15 cellular contexts compared by ENCODE assay signal in the genomic region with DNA sequence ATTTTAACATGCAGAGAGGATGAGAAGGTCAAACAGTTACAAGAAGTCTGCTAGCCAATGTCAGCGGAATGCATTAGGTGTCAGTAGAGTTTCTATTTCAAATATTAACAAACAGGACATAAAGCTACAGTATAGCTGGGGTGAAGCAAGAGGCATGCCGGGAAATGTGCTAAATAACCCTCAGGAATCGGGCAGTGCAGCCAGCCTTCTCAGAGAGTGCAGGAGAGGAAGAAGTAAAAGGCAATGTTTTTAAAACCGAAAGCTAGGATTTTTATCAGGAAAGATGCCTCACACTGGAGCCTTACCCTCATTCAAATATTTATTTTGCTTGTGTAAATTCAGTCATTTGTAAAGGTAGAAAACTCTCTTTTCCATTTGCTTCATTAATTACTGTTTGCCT. TPM values are rescaled to one million over a fixed set of nuclear protein-coding genes. Genes with fewer than 3 reads are reported as not detected.
DNase-seq lines count a peak whose midpoint lies in the region; TF ChIP-seq lines count a peak whose summit lies in the region.
"Had no signal": no experiment of that assay in that cellular context is flagged by ENCODE, and none has a peak within 500 bp of the region (broad histone marks: within the 10 kb centered on the region; RNA-seq: fewer than 3 reads in every experiment).

No MANE protein-coding gene starts in this region.

- H3K9me3 ChIP-seq in GM23248 (ENCODE audit: low read depth) (no peaks in the 10 kb centered on the region), endocrine pancreas (ENCODE audit: control insufficient read depth, low read length) (no peaks in the 10 kb centered on the region), neural cell (ENCODE audit: low read length) (no peaks in the 10 kb centered on the region)
- H3K9me3 ChIP-seq: BLaER1 treated with 17β-estradiol and CSF1 and Interleukin-3, amounts not matched to agents 10 nM and 100 nM; SJCRH30; thoracic aorta had no signal

- H4K20me1 ChIP-seq in GM23248 (ENCODE audit: insufficient read depth), result no peaks in the 10 kb centered on the region
- H4K20me1 ChIP-seq in neural cell (ENCODE audit: insufficient read depth), result no peaks in the 10 kb centered on the region
- H4K20me1 ChIP-seq: BLaER1 treated with 17β-estradiol and CSF1 and Interleukin-3, amounts not matched to agents 10 nM and 100 nM had no signal

- TF ChIP-seq EP300 in neural cell (conservative IDR thresholded peaks at IDR 0.05; ENCODE audit: poor library complexity, severe bottlenecking), result no peak

- no peak for TF ChIP-seq CTCF in neural cell (IDR thresholded peaks at IDR 0.05; ENCODE audit: poor library complexity, severe bottlenecking)
- no peak for TF ChIP-seq CTCF in brain microvascular endothelial cell (IDR thresholded peaks at IDR 0.05; ENCODE audit: low read depth, low read length, missing control alignments)

- H3K4me2 ChIP-seq in GM23248 (ENCODE audit: unreplicated experiment) (no peak overlapping the region), neural cell (ENCODE audit: low read length) (no peak overlapping the region)
- H3K4me2 ChIP-seq: BLaER1 treated with 17β-estradiol and CSF1 and Interleukin-3, amounts not matched to agents 10 nM and 100 nM had no signal

- 28 to 32% methylated on average over 4 of the region's 4 CpGs for WGBS in GM23248 (ENCODE audit: low coverage in 1 of 2, low lambda C conversion rate in 2 of 2, missing lambda C conversion rate in 2 of 2), 2 experiments

- H3K4me3 ChIP-seq in GM23248, result no peak overlapping the region
- H3K4me3 ChIP-seq in endocrine pancreas (ENCODE audit: control insufficient read depth, insufficient read depth, low read length), result peak overlapping the region; percentile 57
- H3K4me3 ChIP-seq in neural cell (ENCODE audit: low read length), result no peak overlapping the region
- H3K4me3 ChIP-seq in brain microvascular endothelial cell (ENCODE audit: low read depth, low read length), result no peak overlapping the region
- H3K4me3 ChIP-seq: BLaER1 treated with 17β-estradiol and CSF1 and Interleukin-3, amounts not matched to agents 10 nM and 100 nM; SJCRH30; thoracic aorta had no signal

- in situ Hi-C loops in GM23248 (cut with MboI), result no loop called here
- in situ Hi-C loops in brain microvascular endothelial cell (cut with HindIII; ENCODE audit: low pct_ligation_motif_present, low sequenced_read_pairs), result no loop called here

- TF ChIP-seq RAD21 in neural cell (conservative IDR thresholded peaks at IDR 0.05), result no peak

- H3K27ac ChIP-seq in GM23248 (no peak overlapping the region), neural cell (ENCODE audit: low read length) (peak overlapping the region; percentile 37), brain microvascular endothelial cell (no peak overlapping the region)
- H3K27ac ChIP-seq: BLaER1 treated with 17β-estradiol and CSF1 and Interleukin-3, amounts not matched to agents 10 nM and 100 nM; SJCRH30; thoracic aorta had no signal

- H3K9me2 ChIP-seq in GM23248 (ENCODE audit: insufficient read depth) (no peaks in the 10 kb centered on the region), neural cell (ENCODE audit: insufficient read depth, low read length) (no peaks in the 10 kb centered on the region)

- no peaks in the 10 kb centered on the region for H3F3A ChIP-seq in GM23248 (ENCODE audit: insufficient read depth)
- no peaks in the 10 kb centered on the region for H3F3A ChIP-seq in neural cell (ENCODE audit: insufficient read depth, low read length, poor library complexity, severe bottlenecking)

- H2AFZ ChIP-seq in GM23248 (peak overlapping the region; percentile 48), neural cell (ENCODE audit: low read depth, low read length) (peak overlapping the region; percentile 12)

- DNase-seq in GM23248, result peak; percentile 15
- DNase-seq in NCI-H774 (lab: John Stamatoyannopoulos, UW), result peak; percentile 39
- no peak for DNase-seq in brain microvascular endothelial cell
- DNase-seq in foreskin melanocyte, result no peak
- no peak for DNase-seq in stimulated activated CD8-positive, alpha-beta memory T cell treated with anti-CD3 and anti-CD28 coated beads, Interleukin-4, amount 100 ng/mL, for 48 hours
- no peak for DNase-seq in Ammon's horn (ENCODE audit: low spot score)
- DNase-seq: activated gamma-delta T cell, head of caudate nucleus, MM.1S, NCI-H2171, SJCRH30 had no signal

- H3K79me2 ChIP-seq in GM23248 (ENCODE audit: insufficient read depth), result no peaks in the 10 kb centered on the region
- no peaks in the 10 kb centered on the region for H3K79me2 ChIP-seq in neural cell (replicated peaks; ENCODE audit: insufficient read depth, low read length)

- H3K27me3 ChIP-seq in GM23248 (replicated peaks; ENCODE audit: insufficient read depth) (no peaks in the 10 kb centered on the region), endocrine pancreas (ENCODE audit: control insufficient read depth, insufficient read depth, low read length) (no peaks in the 10 kb centered on the region), neural cell (ENCODE audit: insufficient read depth, low read depth, low read length) (no peaks in the 10 kb centered on the region), brain microvascular endothelial cell (replicated peaks) (no peaks in the 10 kb centered on the region)
- H3K27me3 ChIP-seq: BLaER1 treated with 17β-estradiol and CSF1 and Interleukin-3, amounts not matched to agents 10 nM and 100 nM; SJCRH30 had no signal

- H3K4me1 ChIP-seq in GM23248 (ENCODE audit: insufficient read depth) (no peaks in the 10 kb centered on the region), endocrine pancreas (ENCODE audit: control insufficient read depth, insufficient read depth, low read length) (peaks cover 17% of the 10 kb centered on the region)
- H3K4me1 ChIP-seq: BLaER1 treated with 17β-estradiol and CSF1 and Interleukin-3, amounts not matched to agents 10 nM and 100 nM; SJCRH30 had no signal

- no peaks in the 10 kb centered on the region for H3K36me3 ChIP-seq in GM23248 (ENCODE audit: low read depth)
- no peaks in the 10 kb centered on the region for H3K36me3 ChIP-seq in endocrine pancreas (ENCODE audit: control insufficient read depth, insufficient read depth, low read length)
- no peaks in the 10 kb centered on the region for H3K36me3 ChIP-seq in neural cell (ENCODE audit: insufficient read depth, low read length)
- no peaks in the 10 kb centered on the region for H3K36me3 ChIP-seq in brain microvascular endothelial cell (replicated peaks)
- H3K36me3 ChIP-seq: BLaER1 treated with 17β-estradiol and CSF1 and Interleukin-3, amounts not matched to agents 10 nM and 100 nM; SJCRH30; thoracic aorta had no signal

- H3K9ac ChIP-seq in GM23248 (no peak overlapping the region), endocrine pancreas (ENCODE audit: control insufficient read depth, insufficient read depth, low read length) (no peak overlapping the region), neural cell (ENCODE audit: low read length) (no peak overlapping the region)
- H3K9ac ChIP-seq: BLaER1 treated with 17β-estradiol and CSF1 and Interleukin-3, amounts not matched to agents 10 nM and 100 nM had no signal

TF ChIP-seq in neural cell, 6 proteins besides CTCF, POLR2A, EP300 and RAD21:
- no peak for TF ChIP-seq TAF1 (IDR thresholded peaks at IDR 0.05; ENCODE audit: low read depth)
- TF ChIP-seq EZH2 (IDR thresholded peaks at IDR 0.05; ENCODE audit: borderline replicate concordance, insufficient read depth, low read length, poor library complexity, severe bottlenecking), result no peak
- TF ChIP-seq MXI1 (conservative IDR thresholded peaks at IDR 0.05; ENCODE audit: poor library complexity, severe bottlenecking), result no peak
- TF ChIP-seq SMC3 (conservative IDR thresholded peaks at IDR 0.05; ENCODE audit: poor library complexity), result no peak

RNA-seq across cellular contexts. Expression of gene SH3GL2, which starts 59.1 kb away (rescaled TPM):
- total RNA-seq in GM23248 (2014; rRNA removed; shearing (Covaris generic)), result not detected in 2 replicates
- polyA plus RNA-seq in GM23248 (2016; fragmentation: Nextera tagmentation; extraction: Ambion mirVana) (0.06 TPM in 1 of 2 replicates, not detected in the other), neural cell (13.5 and 20.1 TPM in 2 replicates)
- 13.9 and 14.4 TPM in 2 replicates for polyA minus RNA-seq in neural cell
- total RNA-seq: thoracic aorta had no signal

Comparison
In these comparisons a context has a peak if more than half of its experiments do, and no peak if none do; other contexts are left out.
1. DNase-seq: peak in GM23248 (single experiment) and NCI-H774 (single experiment); none in brain microvascular endothelial cell (single experiment), foreskin melanocyte (single experiment), stimulated activated CD8-positive, alpha-beta memory T cell treated with anti-CD3 and anti-CD28 coated beads, Interleukin-4, amount 100 ng/mL, for 48 hours (single experiment) and Ammon's horn (single experiment).
2. RNA of gene SH3GL2, which starts 59.1 kb away (polyA plus RNA-seq): 13.5 to 20.1 TPM in neural cell; 0.06 TPM in GM23248; every median in the first group is over 10 times any median in the second.